1 cellular context compared by ENCODE assay signal in genomic region chr4:154590329-154591006, GRCh38.
TF ChIP-seq lines count a peak whose summit lies in the region.

FGA (minus strand) TSS chr4:154590742; CDS start chr4:154590687, 55 bp downstream.

TF ChIP-seq in HepG2, 621 proteins besides CTCF, POLR2A, EP300 and RAD21 (continued from another document and continues in another):
- TF ChIP-seq REST (IDR thresholded peaks at IDR 0.05; ENCODE audit: borderline replicate concordance in 1 of 2, low read depth in 1 of 2, low read length in 2 of 2) (peak in 1 of 2 experiments; percentile 77; a peak in 2 of 4 replicates), SIN3A (IDR thresholded peaks at IDR 0.05; ENCODE audit: borderline replicate concordance, low read depth, low read length) (0 out of 2 replicates have a peak, but pooled peaks have one; percentile 28), TBX3 (IDR thresholded peaks at IDR 0.05; ENCODE audit: borderline replicate concordance) (peak; percentile 66; the same call in 1 of the 2 replicates), CC2D1A (CRISPR knock-in tag; IDR thresholded peaks at IDR 0.05) (no peak), PRDM10 (CRISPR knock-in tag; IDR thresholded peaks at IDR 0.05; ENCODE audit: low read depth) (peak; percentile 75; the same call in 1 of the 2 replicates), CEBPB (IDR thresholded peaks at IDR 0.05; ENCODE audit: borderline replicate concordance, low read depth, low read length) (peak; percentile 99), PITX1 (CRISPR knock-in tag; IDR thresholded peaks at IDR 0.05) (peak; percentile 95), ZNF451 (CRISPR knock-in tag; IDR thresholded peaks at IDR 0.05) (0 out of 2 replicates have a peak, but pooled peaks have one; percentile 49), ZNF800 (CRISPR knock-in tag; IDR thresholded peaks at IDR 0.05) (peak; percentile 57; the same call in 1 of the 2 replicates), NFIC (IDR thresholded peaks at IDR 0.05; ENCODE audit: low read length) (peak; percentile 96), E2F1 (CRISPR knock-in tag; IDR thresholded peaks at IDR 0.05) (peak; percentile 58), HCFC1 (IDR thresholded peaks at IDR 0.05; ENCODE audit: low read depth, low read length) (no peak), GLI4 (CRISPR knock-in tag; IDR thresholded peaks at IDR 0.05; ENCODE audit: borderline replicate concordance) (no peak), TEF (CRISPR knock-in tag; IDR thresholded peaks at IDR 0.05) (peak; percentile 59), GATAD1 (CRISPR knock-in tag; IDR thresholded peaks at IDR 0.05) (peak; percentile 67), MED1 (CRISPR knock-in tag; IDR thresholded peaks at IDR 0.05) (peak; percentile 99), YEATS4 (CRISPR knock-in tag; IDR thresholded peaks at IDR 0.05; ENCODE audit: borderline replicate concordance) (0 out of 2 replicates have a peak, but pooled peaks have one; percentile 30), KLF12 (CRISPR knock-in tag; IDR thresholded peaks at IDR 0.05; ENCODE audit: borderline replicate concordance) (peak; percentile 63; the same call in 1 of the 2 replicates), DR1 (CRISPR knock-in tag; IDR thresholded peaks at IDR 0.05) (peak; percentile 98), ELF1 (CRISPR knock-in tag; IDR thresholded peaks at IDR 0.05) (peak; percentile 78), ZHX2 (IDR thresholded peaks at IDR 0.05; ENCODE audit: low read depth) (no peak), ZHX2 (CRISPR knock-in tag; IDR thresholded peaks at IDR 0.05; ENCODE audit: borderline replicate concordance) (peak; percentile 89; the same call in 1 of the 2 replicates), NCOA2 (CRISPR knock-in tag; IDR thresholded peaks at IDR 0.05) (peak; percentile 100), KLF15 (CRISPR knock-in tag; IDR thresholded peaks at IDR 0.05; ENCODE audit: borderline replicate concordance) (peak; percentile 47; the same call in 1 of the 2 replicates), SRSF4 (IDR thresholded peaks at IDR 0.05; ENCODE audit: low read depth, low read length, poor library complexity, severe bottlenecking) (no peak), XRCC5 (optimal IDR thresholded peaks at IDR 0.05; ENCODE audit: low read length) (no peak), ZBTB25 (CRISPR knock-in tag; IDR thresholded peaks at IDR 0.05) (peak; percentile 69; the same call in 1 of the 2 replicates), ZNF784 (CRISPR knock-in tag; IDR thresholded peaks at IDR 0.05; ENCODE audit: borderline replicate concordance) (no peak), FLYWCH1 (CRISPR knock-in tag; IDR thresholded peaks at IDR 0.05) (no peak), MEIS1 (CRISPR knock-in tag; IDR thresholded peaks at IDR 0.05; ENCODE audit: borderline replicate concordance) (peak; percentile 25; the same call in 1 of the 2 replicates), GATAD2A (CRISPR knock-in tag; IDR thresholded peaks at IDR 0.05) (peak; percentile 98), ATF4 (CRISPR knock-in tag; IDR thresholded peaks at IDR 0.05) (peak in 1 of 2 experiments; percentile 94; a peak in 2 of 4 replicates), ZNF513 (CRISPR knock-in tag; conservative IDR thresholded peaks at IDR 0.05) (no peak), ZSCAN29 (CRISPR knock-in tag; conservative IDR thresholded peaks at IDR 0.05) (peak; percentile 94), ZMYM3 (CRISPR knock-in tag; IDR thresholded peaks at IDR 0.05) (peak; percentile 70; the same call in 1 of the 2 replicates)
